1 cellular context compared by ENCODE assay signal in the genomic region with DNA sequence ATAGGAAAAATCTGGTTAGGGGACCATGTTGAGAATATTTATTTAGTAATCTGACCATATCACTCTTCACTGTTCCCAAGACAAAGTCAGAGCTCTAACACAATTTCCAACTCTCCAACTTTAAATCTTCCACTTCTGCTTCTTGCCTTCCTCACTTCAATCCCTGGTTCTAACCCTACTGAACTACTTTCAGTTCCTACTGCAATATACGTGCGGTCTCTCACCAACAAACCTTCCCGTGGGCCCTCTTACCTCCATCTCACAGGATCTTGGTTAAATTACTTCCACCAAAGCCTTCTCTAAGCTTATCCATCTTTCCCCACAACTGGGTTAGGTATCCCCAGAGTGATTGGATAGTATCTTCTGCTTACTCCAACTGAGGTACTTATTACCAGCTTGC.
TF ChIP-seq lines count a peak whose summit lies in the region.

No MANE protein-coding gene starts in this region.

TF ChIP-seq in GM12878, 131 proteins besides CTCF, POLR2A, EP300 and RAD21:
- peak; percentile 39; the same call in 1 of the 2 replicates for TF ChIP-seq SPI1 (IDR thresholded peaks at IDR 0.05; ENCODE audit: borderline replicate concordance, insufficient read depth, low read depth, low read length)
- TF ChIP-seq SIX5 (IDR thresholded peaks at IDR 0.05; ENCODE audit: low read depth, low read length, severe bottlenecking) = no peak
